ENCODE assay signal across 8 cellular contexts in the genomic region with DNA sequence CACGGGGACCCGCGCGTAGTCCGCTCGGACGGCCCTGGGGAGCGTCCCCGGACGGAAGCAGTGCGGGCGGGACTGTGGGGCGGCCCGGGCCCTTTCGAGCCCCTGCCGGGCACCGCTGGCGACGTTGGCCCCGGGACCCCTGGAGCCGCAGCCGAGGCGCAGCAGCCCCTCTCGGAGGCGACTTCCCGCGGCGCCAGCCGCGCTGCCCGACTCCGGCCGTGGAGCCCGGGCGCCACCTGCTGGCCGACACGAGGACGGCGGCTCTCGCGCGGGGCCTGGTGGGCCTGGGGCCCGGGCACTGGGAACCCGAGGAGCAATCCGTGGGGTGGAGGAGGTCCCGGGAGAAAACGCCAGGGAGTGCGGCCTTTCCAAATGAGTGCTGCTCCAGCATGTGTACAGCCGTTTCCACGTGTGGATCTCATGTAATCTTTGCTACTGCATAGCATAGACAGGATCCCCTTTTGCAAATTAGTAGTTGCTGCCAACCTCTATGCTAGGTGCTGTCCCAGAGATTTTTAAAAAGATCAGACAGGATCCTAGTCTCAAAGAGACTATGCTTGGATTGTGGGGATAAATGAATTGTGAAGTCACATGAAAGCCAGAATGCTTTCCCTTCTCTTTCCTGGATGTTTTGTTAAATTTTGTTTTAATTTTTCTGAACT. TPM values are rescaled to one million over a fixed set of nuclear protein-coding genes. Genes with fewer than 3 reads are reported as not detected.
A peak's percentile ranks its signal among the peaks of the same experiment; 100 is the strongest.
DNase-seq lines count a peak whose midpoint lies in the region; ATAC-seq and TF ChIP-seq lines count a peak whose summit lies in the region.

No MANE protein-coding gene starts in this region.

- H3K27ac Mint-ChIP-seq in CD4-positive, alpha-beta memory T cell = peak overlapping the region in 4 of 7 donors; percentile 23 to 69 (median 52)

- ATAC-seq in GM19463 (IDR thresholded peaks at IDR 0.05; ENCODE audit: unreplicated experiment) (peak; percentile 32), HG02870 (IDR thresholded peaks at IDR 0.05; ENCODE audit: unreplicated experiment) (no peak)

- peaks cover 2% of the 10 kb centered on the region; the same call in 1 of the 2 replicates for H3F3A ChIP-seq in Loucy (ENCODE audit: low read depth)

- CTCF ChIA-PET in CD4-positive, alpha-beta memory T cell (lab: Charles Lee; ENCODE audit: partially characterized antibody) = interaction anchor here (0.9 to 1.8 kb wide), 4 partner anchors 7 to 1591 kb away, joined by 3 to 31 read pairs (median 10); no protein-coding TSS in a partner anchor

- H3K4me2 ChIP-seq in Loucy (ENCODE audit: low read depth, low read length, poor library complexity, severe bottlenecking) = peak overlapping the region; percentile 76

- H3K27me3 Mint-ChIP-seq in CD4-positive, alpha-beta memory T cell = peaks cover under 1 to 4% of the 10 kb centered on the region in 2 donors

- no peak overlapping the region for H2AFZ ChIP-seq in Loucy (ENCODE audit: low read length)

- H3K36me3 ChIP-seq in CD4-positive, alpha-beta memory T cell (ENCODE audit: insufficient read depth, low read length) = no peaks in the 10 kb centered on the region
- no peaks in the 10 kb centered on the region for H3K36me3 ChIP-seq in Loucy (ENCODE audit: insufficient read depth, low read length)
- no peaks in the 10 kb centered on the region for H3K36me3 ChIP-seq in ascending aorta

- peaks cover 44% of the 10 kb centered on the region for H3K79me2 ChIP-seq in Loucy (ENCODE audit: insufficient read depth, low read length)

- H3K4me3 Mint-ChIP-seq in CD4-positive, alpha-beta memory T cell = peak overlapping the region; percentile 51 to 76 (median 68)

- H3K4me3 ChIP-seq in CD4-positive, alpha-beta memory T cell (ENCODE audit: low read length in 2 of 2) = peak overlapping the region in 1 of 2 donors; percentile 63
- H3K4me3 ChIP-seq in Loucy (ENCODE audit: low read length, poor library complexity, severe bottlenecking) (peak overlapping the region; percentile 68), ascending aorta (peak overlapping the region; percentile 82 to 89)

- H3K27me3 ChIP-seq in CD4-positive, alpha-beta memory T cell (ENCODE audit: insufficient read depth, low read length) = no peaks in the 10 kb centered on the region
- H3K27me3 ChIP-seq in Loucy (ENCODE audit: insufficient read depth, low read length, poor library complexity, severe bottlenecking) (no peaks in the 10 kb centered on the region), ascending aorta (no peaks in the 10 kb centered on the region)

- peaks cover 0 to 25% of the 10 kb centered on the region in 2 donors for H3K36me3 Mint-ChIP-seq in CD4-positive, alpha-beta memory T cell

- H3K9me2 ChIP-seq in Loucy (replicated peaks; ENCODE audit: low read depth, low read length) = no peaks in the 10 kb centered on the region

- H3K9ac ChIP-seq in Loucy (ENCODE audit: low read depth, low read length, poor library complexity, severe bottlenecking) = peak overlapping the region; percentile 68

- H3K9me3 Mint-ChIP-seq in CD4-positive, alpha-beta memory T cell = peaks cover 0 to 5% (median 0%) of the 10 kb centered on the region in 8 donors

- H3K4me1 Mint-ChIP-seq in CD4-positive, alpha-beta memory T cell = peaks cover 14 to 31% (median 15%) of the 10 kb centered on the region in 4 donors

- POLR2A ChIA-PET in CD4-positive, alpha-beta memory T cell (lab: Charles Lee; ENCODE audit: partially characterized antibody) = interaction anchor here (1.0 to 1.9 kb wide), 5 partner anchors 213 to 1258 kb away, joined by 4 to 27 read pairs (median 7); no protein-coding TSS in a partner anchor

- no peaks in the 10 kb centered on the region for H3K9me3 ChIP-seq in CD4-positive, alpha-beta memory T cell (ENCODE audit: control insufficient read depth in 1 of 2, low read length in 2 of 2)
- no peaks in the 10 kb centered on the region for H3K9me3 ChIP-seq in Loucy (ENCODE audit: insufficient read depth, low read depth, low read length)
- H3K9me3 ChIP-seq in ascending aorta = no peaks in the 10 kb centered on the region

- H3K4me1 ChIP-seq in CD4-positive, alpha-beta memory T cell (ENCODE audit: insufficient read depth, low read length) = peaks cover 11% of the 10 kb centered on the region
- H3K4me1 ChIP-seq in Loucy (ENCODE audit: insufficient read depth, low read length, poor library complexity, severe bottlenecking) (peaks cover 26% of the 10 kb centered on the region), ascending aorta (peaks cover 0 to 4% of the 10 kb centered on the region in 2 donors)

- peak; percentile 63 to 85 (median 73) for DNase-seq in CD4-positive, alpha-beta memory T cell
- DNase-seq in T-helper 1 cell (peak; percentile 47 to 73 (median 67)), ascending aorta (ENCODE audit: low spot score in 2 of 2) (peak in 1 of 2 donors; percentile 85), hippocampal formation (lab: John Stamatoyannopoulos, UW) (peak; percentile 40 to 55), retina (peak; percentile 91)

- peak overlapping the region; percentile 46 for H3K27ac ChIP-seq in CD4-positive, alpha-beta memory T cell (ENCODE audit: low read depth, low read length)
- H3K27ac ChIP-seq in ascending aorta = peak overlapping the region; percentile 88 to 89

- intact Hi-C loops in CD4-positive, alpha-beta memory T cell (cut with micrococcal nuclease) = loop anchor here (1.0 to 10.0 kb wide), 6 partner anchors 111 to 1589 kb away; no protein-coding TSS in a partner anchor
- intact Hi-C loops in ascending aorta (cut with DNase I) = loop anchor here (1.0 to 5.0 kb wide), 3 partner anchors 964 to 1484 kb away; no protein-coding TSS in a partner anchor

- H4K20me1 ChIP-seq in Loucy (ENCODE audit: insufficient read depth, low read length, poor library complexity, severe bottlenecking) = peaks cover 28% of the 10 kb centered on the region

- TF ChIP-seq CTCF in Loucy (conservative IDR thresholded peaks at IDR 0.05; ENCODE audit: low read length) (peak; percentile 86), ascending aorta (IDR thresholded peaks at IDR 0.05) (peak; percentile 74 to 98 (median 90))

RNA-seq across cellular contexts. Expression of a gene that starts 4.0 kb away (rescaled TPM):
- 10 to 100 TPM; 50.8 to 56.4 TPM for total RNA-seq in CD4-positive, alpha-beta memory T cell
- 100 to 1,000 TPM; 138 to 191 TPM for polyA plus RNA-seq in CD4-positive, alpha-beta memory T cell
- 752 TPM for total RNA-seq in ascending aorta

Comparison
In these comparisons a context has a peak if more than half of its experiments do, and no peak if none do; other contexts are left out.
1. RNA of a gene that starts 4.0 kb away (total RNA-seq): 752 TPM in ascending aorta (single experiment); 50.8 to 56.4 TPM in CD4-positive, alpha-beta memory T cell; every median in the first group is over 10 times any median in the second.